ENCODE assay signal across 31 cellular contexts in genomic region chr1:223035724-223036478, GRCh38.
DNase-seq lines count a peak whose midpoint lies in the region; ATAC-seq, FAIRE-seq and TF ChIP-seq lines count a peak whose summit lies in the region.
"Had no signal": no experiment of that assay in that cellular context is flagged by ENCODE, and none has a peak within 500 bp of the region (broad histone marks: within the 10 kb centered on the region; RNA-seq: fewer than 3 reads in every experiment).

No MANE protein-coding gene starts in this region.

- TF ChIP-seq POLR2A in NB4 (IDR thresholded peaks at IDR 0.05; ENCODE audit: extremely low read depth, insufficient read length) (no peak), K562 (conservative IDR thresholded peaks at IDR 0.05) (no peak), upper lobe of left lung (IDR thresholded peaks at IDR 0.05) (no peak)

- CTCF ChIA-PET in K562 (lab: Yijun Ruan, JAX; ENCODE audit: low intra/inter-chr PET ratio): no interaction called here

- POLR2A ChIA-PET in K562 (lab: Yijun Ruan, JAX): interaction anchor here (0.6 to 1.1 kb wide), 3 partner anchors 31 to 1760 kb away, joined by 3 to 4 read pairs (median 3); no protein-coding TSS in a partner anchor

- H3K27me3 Mint-ChIP-seq in neural progenitor cell (ENCODE audit: insufficient read depth, low read depth): peaks cover 17% of the 10 kb centered on the region

- no peaks in the 10 kb centered on the region for H3K9me1 ChIP-seq in K562 (ENCODE audit: control insufficient read depth, insufficient read depth, low read length)

- no peak for TF ChIP-seq RAD21 in K562 (CRISPR knock-in tag; conservative IDR thresholded peaks at IDR 0.05 in 1 of 2, IDR thresholded peaks at IDR 0.05 in 1 of 2)

- TF ChIP-seq EP300 in K562 (IDR thresholded peaks at IDR 0.05; ENCODE audit: low read length) (0 out of 2 replicates have a peak, but pooled peaks have one; percentile 8), upper lobe of left lung (IDR thresholded peaks at IDR 0.05) (no peak)

- H3K9me3 ChIP-seq in K562 (replicated peaks; ENCODE audit: control insufficient read depth, insufficient read depth, low read depth, low read length) (no peaks in the 10 kb centered on the region), neural progenitor cell (ENCODE audit: low read depth) (no peaks in the 10 kb centered on the region), upper lobe of left lung (no peaks in the 10 kb centered on the region)
- H3K9me3 ChIP-seq: left ventricle myocardium inferior, neutrophil, stomach, vagina had no signal

- H3K27me3 ChIP-seq in K562 (ENCODE audit: control insufficient read depth in 2 of 2, insufficient read depth in 2 of 2, low read length in 2 of 2) (peaks cover 30 to 72% of the 10 kb centered on the region in 2 experiments), neural progenitor cell (peaks cover 2% of the 10 kb centered on the region), upper lobe of left lung (no peaks in the 10 kb centered on the region)
- H3K27me3 ChIP-seq: neutrophil, stomach, vagina had no signal

- H3K27ac Mint-ChIP-seq in neural progenitor cell: peak overlapping the region; percentile 50
- H3K27ac Mint-ChIP-seq: activated naive CD8-positive, alpha-beta T cell treated with anti-CD3 and anti-CD28 coated beads, Interleukin-2, amount 50 U/mL, for 24 hours; CD4-positive, alpha-beta T cell; progenitor cell of endocrine pancreas; T-helper 1 cell treated with Interleukin-12 subunit alpha and Interleukin-12 subunit beta and Interleukin-4 antibody, amounts not matched to agents 30 μg/mL and 1 μg/mL, for 36 hours had no signal

- FAIRE-seq in K562 (lab: Jason Lieb, UNC): peak; percentile 46

- H3K36me3 ChIP-seq in K562 (ENCODE audit: control insufficient read depth, insufficient read depth, low read length): no peaks in the 10 kb centered on the region
- no peaks in the 10 kb centered on the region for H3K36me3 ChIP-seq in neural progenitor cell
- H3K36me3 ChIP-seq in upper lobe of left lung: no peaks in the 10 kb centered on the region
- H3K36me3 ChIP-seq: left ventricle myocardium inferior, neutrophil, stomach, vagina had no signal

- peak; percentile 79 for ATAC-seq in K562
- no peak for ATAC-seq in omental fat pad (ENCODE audit: low FRiP score)
- ATAC-seq in upper lobe of left lung (ENCODE audit: low FRiP score in 2 of 2): no peak
- ATAC-seq: activated CD4-positive, CD25-positive, alpha-beta regulatory T cell treated with anti-CD3 and anti-CD28 coated beads, Interleukin-2, amount 50 U/mL, for 24 hours; activated naive CD8-positive, alpha-beta T cell treated with anti-CD3 and anti-CD28 coated beads, Interleukin-2, amount 50 U/mL, for 24 hours; sciatic nerve had no signal

- H2AFZ ChIP-seq in K562 (ENCODE audit: low read depth, low read length) (peak overlapping the region; percentile 11; the same call in 1 of the 2 replicates), neural progenitor cell (replicated peaks) (no peak overlapping the region)

- peaks cover 21% of the 10 kb centered on the region for H3K4me1 Mint-ChIP-seq in neural progenitor cell
- H3K4me1 Mint-ChIP-seq: activated naive CD8-positive, alpha-beta T cell treated with anti-CD3 and anti-CD28 coated beads, Interleukin-2, amount 50 U/mL, for 24 hours had no signal

- no TSS peak for BruUV-seq in K562 (replicated peaks; lab: Mats Ljungman, UMichigan)

- peak overlapping the region; percentile 60 for H3K4me2 ChIP-seq in K562 (ENCODE audit: insufficient read depth, low read length)
- no peak overlapping the region for H3K4me2 ChIP-seq in neural progenitor cell

- no peaks in the 10 kb centered on the region for H3F3A ChIP-seq in neural progenitor cell (ENCODE audit: low read depth)

- H4K20me1 ChIP-seq in K562 (replicated peaks; ENCODE audit: control insufficient read depth, insufficient read depth, low read length) (0 out of 2 replicates have a peak, but pooled peaks cover 7% of the 10 kb centered on the region), neural progenitor cell (ENCODE audit: low read depth) (no peaks in the 10 kb centered on the region)

- WGBS in K562 (ENCODE audit: insufficient coverage, low coverage, missing lambda C conversion rate): 2% methylated on average over 11 of the region's 11 CpGs
- 74 to 75% methylated on average over 11 of the region's 11 CpGs for WGBS in upper lobe of left lung, 2 donors

- in situ Hi-C loops in K562 (cut with MboI): no loop called here

- H3K9ac ChIP-seq in K562 (ENCODE audit: insufficient read depth in 1 of 2, low read depth in 2 of 2, low read length in 2 of 2) (no peak overlapping the region), neural progenitor cell (no peak overlapping the region)

- no peaks in the 10 kb centered on the region for H3K9me3 Mint-ChIP-seq in neural progenitor cell
- H3K9me3 Mint-ChIP-seq: activated naive CD8-positive, alpha-beta T cell treated with anti-CD3 and anti-CD28 coated beads, Interleukin-2, amount 50 U/mL, for 24 hours; CD4-positive, alpha-beta T cell; T-helper 1 cell treated with Interleukin-12 subunit alpha and Interleukin-12 subunit beta and Interleukin-4 antibody, amounts not matched to agents 30 μg/mL and 1 μg/mL, for 36 hours had no signal

- H3K4me3 ChIP-seq in NB4 (ENCODE audit: low read depth, low read length) (no peak overlapping the region), K562 (no peak overlapping the region), neural progenitor cell (no peak overlapping the region), upper lobe of left lung (no peak overlapping the region)
- H3K4me3 ChIP-seq: coronary artery, left ventricle myocardium inferior, SK-N-MC, stomach, vagina had no signal

- TF ChIP-seq CTCF in NB4 (IDR thresholded peaks at IDR 0.05; ENCODE audit: low read depth, low read length): no peak
- no peak for TF ChIP-seq CTCF in K562 (IDR thresholded peaks at IDR 0.05 in 2 of 3, conservative IDR thresholded peaks at IDR 0.05 in 1 of 3; ENCODE audit: insufficient read depth in 2 of 3, low read depth in 1 of 3, low read length in 3 of 3)
- no peak for TF ChIP-seq CTCF in neural progenitor cell (IDR thresholded peaks at IDR 0.05)
- no peak for TF ChIP-seq CTCF in omental fat pad (IDR thresholded peaks at IDR 0.05)
- TF ChIP-seq CTCF in upper lobe of left lung (IDR thresholded peaks at IDR 0.05): no peak

- H3K79me2 ChIP-seq in K562 (ENCODE audit: control insufficient read depth, insufficient read depth, low read length) (no peaks in the 10 kb centered on the region), neural progenitor cell (ENCODE audit: low read depth) (no peaks in the 10 kb centered on the region)

- DNase-seq in NCI-H345 (lab: John Stamatoyannopoulos, UW): peak; percentile 63
- DNase-seq in NCI-H345 treated with DMSO at 0.1 percent for 48 hours (lab: John Stamatoyannopoulos, UW; ENCODE audit: unreplicated experiment): no peak
- DNase-seq in NB4 (ENCODE audit: low read depth): peak; percentile 35
- DNase-seq in K562 (ENCODE audit: extremely low read depth in 1 of 4, low spot score in 3 of 4): peak in 2 of 4 experiments; percentile 44 to 45
- no peak for DNase-seq in neural progenitor cell (ENCODE audit: low spot score)
- no peak for DNase-seq in ecto neural progenitor cell (ENCODE audit: low spot score)
- DNase-seq in omental fat pad (ENCODE audit: low spot score): no peak
- no peak for DNase-seq in upper lobe of left lung
- DNase-seq: activated CD4-positive, alpha-beta T cell treated with anti-CD3 and anti-CD28 coated beads, Interleukin-2, amount 50 U/mL, for 48 hours; activated naive CD8-positive, alpha-beta T cell treated with anti-CD3 and anti-CD28 coated beads, Interleukin-2, amount 50 U/mL, for 24 hours; activated T-cell treated with anti-CD3 and anti-CD28 coated beads, Interleukin-2, amount 50 U/mL, for 48 hours; caudate nucleus; CD4-positive, alpha-beta T cell; effector memory CD4-positive, alpha-beta T cell; EL; glutamatergic neuron; H7; left ventricle myocardium inferior; NCI-H1048; NCI-H187; stimulated activated CD4-positive, alpha-beta T cell treated with anti-CD3 and anti-CD28 coated beads, Interleukin-12 subunit alpha, Interleukin-12 subunit beta, amount 100 ng/mL, for 4 hours; stimulated activated CD4-positive, alpha-beta T cell treated with anti-CD3 and anti-CD28 coated beads, Interleukin-2, amount 100 ng/mL, for 48 hours; stomach had no signal

- H3K4me1 ChIP-seq in K562 (replicated peaks in 1 of 2; ENCODE audit: control insufficient read depth in 2 of 2, insufficient read depth in 2 of 2, low read length in 2 of 2) (peaks cover 4 to 12% of the 10 kb centered on the region in 2 experiments; a peak in 3 of 5 replicates), neural progenitor cell (peaks cover 3% of the 10 kb centered on the region), upper lobe of left lung (no peaks in the 10 kb centered on the region)
- H3K4me1 ChIP-seq: stomach had no signal

- intact Hi-C loops in K562 (cut with micrococcal nuclease): no loop called here

- H3K27ac ChIP-seq in K562 (ENCODE audit: extremely low read depth, low read depth, low read length): no peak overlapping the region
- no peak overlapping the region for H3K27ac ChIP-seq in neural progenitor cell
- no peak overlapping the region for H3K27ac ChIP-seq in upper lobe of left lung
- H3K27ac ChIP-seq: coronary artery, left ventricle myocardium inferior, neutrophil, SK-N-MC, stomach, vagina had no signal

- H3K36me3 Mint-ChIP-seq in neural progenitor cell: no peaks in the 10 kb centered on the region

- no peak overlapping the region for H3K4me3 Mint-ChIP-seq in neural progenitor cell
- H3K4me3 Mint-ChIP-seq: activated naive CD8-positive, alpha-beta T cell treated with anti-CD3 and anti-CD28 coated beads, Interleukin-2, amount 50 U/mL, for 24 hours; CD4-positive, alpha-beta T cell; T-helper 1 cell treated with Interleukin-12 subunit alpha and Interleukin-12 subunit beta and Interleukin-4 antibody, amounts not matched to agents 30 μg/mL and 1 μg/mL, for 36 hours had no signal

TF ChIP-seq in K562, 482 proteins besides CTCF, POLR2A, EP300 and RAD21 (continues in another document):
- TF ChIP-seq GABPB1 (CRISPR knock-in tag; IDR thresholded peaks at IDR 0.05): no peak
- TF ChIP-seq CREM (IDR thresholded peaks at IDR 0.05; ENCODE audit: low read depth): peak; percentile 39; the same call in 1 of the 2 replicates
- peak; percentile 95 for TF ChIP-seq ESRRA (IDR thresholded peaks at IDR 0.05; ENCODE audit: borderline replicate concordance, low read depth)
- peak; percentile 31 for TF ChIP-seq NEUROD1 (IDR thresholded peaks at IDR 0.05; ENCODE audit: borderline replicate concordance, low read depth, low read length, partially characterized antibody)
- TF ChIP-seq MXI1 (IDR thresholded peaks at IDR 0.05; ENCODE audit: low read depth, low read length): no peak
- TF ChIP-seq EHMT2 (IDR thresholded peaks at IDR 0.05): peak; percentile 77; the same call in 1 of the 2 replicates
- TF ChIP-seq MTA1 (IDR thresholded peaks at IDR 0.05; ENCODE audit: borderline replicate concordance): 0 out of 2 replicates have a peak, but pooled peaks have one; percentile 52
- TF ChIP-seq FOSL1 (tag; conservative IDR thresholded peaks at IDR 0.05): peak; percentile 96
- no peak for TF ChIP-seq TAF7 (tag; IDR thresholded peaks at IDR 0.05)
- TF ChIP-seq MAFK (IDR thresholded peaks at IDR 0.05; ENCODE audit: low read length): peak; percentile 83
- TF ChIP-seq CTBP1 (IDR thresholded peaks at IDR 0.05; ENCODE audit: borderline replicate concordance): peak; percentile 54; the same call in 1 of the 2 replicates

Comparison
In these comparisons a context has a peak if more than half of its experiments do, and no peak if none do; other contexts are left out.
1. DNase-seq: peak in NCI-H345 (single experiment) and NB4 (single experiment); none in NCI-H345 treated with DMSO at 0.1 percent for 48 hours (single experiment), neural progenitor cell (single experiment), ecto neural progenitor cell (single experiment), omental fat pad (single experiment) and upper lobe of left lung (0 of 2).